8 cellular contexts compared by ENCODE assay signal in the genomic region with DNA sequence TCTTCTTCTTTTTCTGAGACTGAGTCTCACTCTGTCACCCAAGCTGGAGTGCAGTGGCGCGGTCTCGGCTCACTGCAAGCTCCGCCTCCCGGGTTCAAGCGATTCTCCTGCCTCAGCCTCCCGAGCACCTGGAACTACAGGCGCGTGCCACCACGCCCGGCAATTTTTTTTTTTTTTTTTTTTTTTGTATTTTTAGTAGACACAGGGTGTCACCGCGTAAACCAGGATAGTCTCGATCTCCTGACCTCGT. TPM values are rescaled to one million over a fixed set of nuclear protein-coding genes. Genes with fewer than 3 reads are reported as not detected.
A peak's percentile ranks its signal among the peaks of the same experiment; 100 is the strongest.
DNase-seq lines count a peak whose midpoint lies in the region; ATAC-seq and TF ChIP-seq lines count a peak whose summit lies in the region.
"Not testable (repeated sequence)": the region's sequence is repeated elsewhere in the genome, so short reads cannot be mapped to it uniquely, and the experiment has no call there.

A gene (plus strand): TSS at position 188 of the 250 bp plus-strand sequence. CDS start 4,913 bp downstream, outside the sequence.

- peak within 1 kb of the TSS; percentile 99 for H3K4me2 ChIP-seq in osteoblast (ENCODE audit: insufficient read depth, low read length)

- H3K27ac ChIP-seq in effector memory CD4-positive, alpha-beta T cell (ENCODE audit: insufficient read depth, low read length, poor library complexity, severe bottlenecking) = peak within 1 kb of the TSS; percentile 91
- H3K27ac ChIP-seq in osteoblast (ENCODE audit: low read depth, low read length) = peak within 1 kb of the TSS; percentile 100

- H4K20me1 ChIP-seq in osteoblast (ENCODE audit: insufficient read depth, low read length) = not testable (repeated sequence)

- H3K79me2 ChIP-seq in osteoblast (ENCODE audit: insufficient read depth, low read length) = not testable (repeated sequence)

- not testable (repeated sequence) for H3K27me3 ChIP-seq in effector memory CD4-positive, alpha-beta T cell (replicated peaks; ENCODE audit: control insufficient read depth, insufficient read depth, low read length, poor library complexity, severe bottlenecking); osteoblast (ENCODE audit: insufficient read depth, low read length)

- not testable (repeated sequence) for H3K9me3 Mint-ChIP-seq in activated T-cell treated with anti-CD3 and anti-CD28 coated beads, Interleukin-2, amount 50 U/mL, for 72 hours; immature natural killer cell; type B pancreatic cell

- H3K36me3 Mint-ChIP-seq in activated T-cell treated with anti-CD3 and anti-CD28 coated beads, Interleukin-2, amount 50 U/mL, for 72 hours (ENCODE audit: insufficient read depth in 2 of 2) = peaks cover 6 to 17% of the 10 kb centered on the region in 2 donors
- H3K36me3 Mint-ChIP-seq in immature natural killer cell = not testable (repeated sequence)
- H3K36me3 Mint-ChIP-seq in type B pancreatic cell = peaks cover 15% of the 10 kb centered on the region

- TF ChIP-seq CTCF in osteoblast (IDR thresholded peaks at IDR 0.05; ENCODE audit: extremely low read depth, low read depth, low read length); type B pancreatic cell (conservative IDR thresholded peaks at IDR 0.05): not testable (repeated sequence)

- H3K4me1 Mint-ChIP-seq in activated T-cell treated with anti-CD3 and anti-CD28 coated beads, Interleukin-2, amount 50 U/mL, for 72 hours (ENCODE audit: low read depth) = peaks cover 40% of the 10 kb centered on the region
- H3K4me1 Mint-ChIP-seq in immature natural killer cell = peaks cover 22 to 23% of the 10 kb centered on the region in 2 donors
- not testable (repeated sequence) for H3K4me1 Mint-ChIP-seq in type B pancreatic cell (ENCODE audit: unreplicated experiment)

- not testable (repeated sequence) for H3K27me3 Mint-ChIP-seq in activated T-cell treated with anti-CD3 and anti-CD28 coated beads, Interleukin-2, amount 50 U/mL, for 72 hours (ENCODE audit: low read depth); type B pancreatic cell
- H3K27me3 Mint-ChIP-seq in immature natural killer cell (ENCODE audit: low read depth in 3 of 3) = peaks cover 18 to 33% (median 20%) of the 10 kb centered on the region in 3 donors

- not testable (repeated sequence) for H3K9me3 ChIP-seq in effector memory CD4-positive, alpha-beta T cell (ENCODE audit: control insufficient read depth, low read length); osteoblast (ENCODE audit: low read depth, low read length)

- H3K4me3 Mint-ChIP-seq in activated T-cell treated with anti-CD3 and anti-CD28 coated beads, Interleukin-2, amount 50 U/mL, for 72 hours = peak within 1 kb of the TSS; percentile 90 to 95
- H3K4me3 Mint-ChIP-seq in immature natural killer cell (peak within 1 kb of the TSS; percentile 97 to 100 (median 99)), type B pancreatic cell (peak within 1 kb of the TSS; percentile 96)

- DNase-seq in NCI-H2227 treated with DMSO at 0.1 percent for 48 hours (lab: John Stamatoyannopoulos, UW) = peak; percentile 40
- not testable (repeated sequence) for DNase-seq in activated T-cell treated with anti-CD3 and anti-CD28 coated beads, Interleukin-2, amount 50 U/mL, for 72 hours; effector memory CD4-positive, alpha-beta T cell; immature natural killer cell; osteoblast (ENCODE audit: insufficient read length, low spot score, missing footprints); type B pancreatic cell (ENCODE audit: extremely low spot score, unreplicated experiment)

- H2AFZ ChIP-seq in osteoblast (ENCODE audit: low read length) = peak within 1 kb of the TSS; percentile 97

- H3K27ac Mint-ChIP-seq in activated T-cell treated with anti-CD3 and anti-CD28 coated beads, Interleukin-2, amount 50 U/mL, for 72 hours = peak within 1 kb of the TSS; percentile 98
- peak within 1 kb of the TSS; percentile 83 to 99 (median 99) for H3K27ac Mint-ChIP-seq in immature natural killer cell
- peak within 1 kb of the TSS; percentile 100 for H3K27ac Mint-ChIP-seq in type B pancreatic cell

- not testable (repeated sequence) for H3K36me3 ChIP-seq in effector memory CD4-positive, alpha-beta T cell (ENCODE audit: control insufficient read depth, insufficient read depth, low read length); osteoblast (ENCODE audit: insufficient read depth, low read length)

- ATAC-seq in GM18502 (IDR thresholded peaks at IDR 0.05; ENCODE audit: poor library complexity, unreplicated experiment) (peak; percentile 15), HG02642 (IDR thresholded peaks at IDR 0.05; ENCODE audit: poor library complexity, unreplicated experiment) (peak; percentile 19)
- ATAC-seq in activated T-cell treated with anti-CD3 and anti-CD28 coated beads, Interleukin-2, amount 50 U/mL, for 72 hours (replicated peaks in 1 of 2) = peak; percentile 37 to 40

- not testable (repeated sequence) for H3K4me1 ChIP-seq in effector memory CD4-positive, alpha-beta T cell (ENCODE audit: control insufficient read depth, insufficient read depth, low read length, poor library complexity, severe bottlenecking); osteoblast (ENCODE audit: insufficient read depth, low read length)

- peak within 1 kb of the TSS; percentile 80 for H3K4me3 ChIP-seq in effector memory CD4-positive, alpha-beta T cell (ENCODE audit: insufficient read depth, low read depth, low read length, poor library complexity, severe bottlenecking)
- H3K4me3 ChIP-seq in osteoblast (ENCODE audit: insufficient read depth, low read length) = peak within 1 kb of the TSS; percentile 92

RNA-seq across cellular contexts. Expression of the gene that starts here (rescaled TPM):
- 1 to 10 TPM; 5.1 to 6.1 TPM for total RNA-seq in activated T-cell treated with anti-CD3 and anti-CD28 coated beads, Interleukin-2, amount 50 U/mL, for 72 hours
- polyA plus RNA-seq in immature natural killer cell = under 1 TPM in 2 of 3 donors, not detected in 1; 0.35 to 0.39 TPM
- total RNA-seq in osteoblast (0.36 and 1.2 TPM in 2 replicates), type B pancreatic cell (ENCODE audit: low replicate concordance) (4.3 and 8.4 TPM in 2 replicates)
